In the genomic region with DNA sequence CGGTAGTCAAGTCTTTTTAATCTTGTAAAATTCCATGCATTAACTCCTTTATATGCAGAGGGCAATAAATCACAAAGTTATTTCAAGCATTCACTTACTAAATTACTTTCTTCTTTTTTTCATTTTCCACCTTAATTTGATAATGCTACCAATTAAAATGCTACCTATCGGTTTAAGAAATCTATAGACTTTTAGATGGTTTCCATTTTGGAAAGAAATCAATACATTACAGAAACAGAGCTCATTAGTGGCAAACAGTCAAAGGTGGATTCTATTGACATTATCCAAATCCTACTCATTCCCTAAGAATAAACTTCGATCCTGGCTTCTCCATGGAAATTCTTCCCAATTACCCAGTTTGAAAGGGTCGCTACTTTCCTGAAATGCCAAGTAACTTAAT, we compare ENCODE assay signal across 21 cellular contexts.
"Had no signal": no experiment of that assay in that cellular context is flagged by ENCODE, and none has a peak within 500 bp of the region (broad histone marks: within the 10 kb centered on the region; RNA-seq: fewer than 3 reads in every experiment).

No MANE protein-coding gene starts in this region.

- H3K27ac ChIP-seq: coronary artery, esophagus muscularis mucosa, foreskin keratinocyte, gastroesophageal sphincter, heart left ventricle, lower lobe of right lung had no signal

- H3K4me1 Mint-ChIP-seq: immature natural killer cell had no signal

- H3K27ac Mint-ChIP-seq: immature natural killer cell had no signal

- H3K9me3 Mint-ChIP-seq: immature natural killer cell had no signal

- H3K27me3 ChIP-seq: dorsolateral prefrontal cortex, esophagus muscularis mucosa, foreskin keratinocyte, gastroesophageal sphincter, heart left ventricle, hepatocyte had no signal

- H3K36me3 Mint-ChIP-seq: immature natural killer cell had no signal

- H3K4me3 ChIP-seq: coronary artery, dorsolateral prefrontal cortex, esophagus muscularis mucosa, gastroesophageal sphincter, heart left ventricle, hepatocyte, lower lobe of right lung had no signal

- H3K4me1 ChIP-seq: foreskin keratinocyte had no signal

- ATAC-seq: foreskin keratinocyte, gastroesophageal sphincter, heart left ventricle, left colon, left lobe of liver, left ventricle myocardium superior, lower lobe of right lung had no signal

- DNase-seq: dermis blood vessel endothelial cell; dorsolateral prefrontal cortex; effector CD4-positive, alpha-beta T cell; effector memory CD4-positive, alpha-beta T cell; foreskin keratinocyte; heart left ventricle; hypothalamus; immature natural killer cell; islet precursor cell; kidney; kidney glomerular epithelial cell; left colon; left ventricle myocardium superior; lower lobe of right lung; mesenchymal stem cell; midbrain had no signal

- H3K36me3 ChIP-seq: esophagus muscularis mucosa, gastroesophageal sphincter, heart left ventricle, lower lobe of right lung had no signal

- H3K4me3 Mint-ChIP-seq: immature natural killer cell had no signal

- H3K9me3 ChIP-seq: esophagus muscularis mucosa, gastroesophageal sphincter, heart left ventricle, lower lobe of right lung had no signal
